In genomic region chr1:223717123-223717522, GRCh38 we compare ENCODE assay signal across 13 cellular contexts. TPM values are rescaled to one million over a fixed set of nuclear protein-coding genes. Genes with fewer than 3 reads are reported as not detected.
DNase-seq lines count a peak whose midpoint lies in the region; ATAC-seq, FAIRE-seq and TF ChIP-seq lines count a peak whose summit lies in the region.
"Had no signal": no experiment of that assay in that cellular context is flagged by ENCODE, and none has a peak within 500 bp of the region (broad histone marks: within the 10 kb centered on the region; RNA-seq: fewer than 3 reads in every experiment).

No MANE protein-coding gene starts in this region.

- H4K91ac ChIP-seq in mesenchymal stem cell (ENCODE audit: low read length): no peak overlapping the region

- H3K9ac ChIP-seq in HepG2 (ENCODE audit: insufficient read depth, low read depth, low read length) (no peak overlapping the region), mesenchymal stem cell (ENCODE audit: low read length) (peak overlapping the region; percentile 99)

- no peak for TF ChIP-seq CTCF in HepG2 (CRISPR knock-in tag; IDR thresholded peaks at IDR 0.05)
- TF ChIP-seq CTCF in right lobe of liver (IDR thresholded peaks at IDR 0.05): no peak

- peak overlapping the region; percentile 23 to 63 for H3K18ac ChIP-seq in mesenchymal stem cell (ENCODE audit: low read depth in 1 of 2, low read length in 2 of 2)

- H4K8ac ChIP-seq in mesenchymal stem cell (ENCODE audit: low read length): peak overlapping the region; percentile 16

- no peaks in the 10 kb centered on the region for H3K79me2 ChIP-seq in HepG2 (ENCODE audit: insufficient read depth, low read length)

- peak overlapping the region in 1 of 2 experiments; percentile 62 for H3K4ac ChIP-seq in mesenchymal stem cell (ENCODE audit: low read depth in 1 of 2, low read length in 2 of 2)

- peaks cover 79% of the 10 kb centered on the region for H3K4me1 Mint-ChIP-seq in activated naive CD8-positive, alpha-beta T cell treated with anti-CD3 and anti-CD28 coated beads, Interleukin-2, amount 50 U/mL, for 24 hours

- no peaks in the 10 kb centered on the region for H3K79me1 ChIP-seq in mesenchymal stem cell (replicated peaks; ENCODE audit: low read length, poor library complexity, severe bottlenecking)

- H2BK120ac ChIP-seq in mesenchymal stem cell (ENCODE audit: low read depth, low read length): no peak overlapping the region

- no peaks in the 10 kb centered on the region for H3K9me3 Mint-ChIP-seq in activated naive CD8-positive, alpha-beta T cell treated with anti-CD3 and anti-CD28 coated beads, Interleukin-2, amount 50 U/mL, for 24 hours
- H3K9me3 Mint-ChIP-seq: nephron progenitor cell had no signal

- DNase-seq in HepG2 (ENCODE audit: low spot score) (no peak), right lobe of liver (no peak), mesenchymal stem cell (no peak), H54 (ENCODE audit: insufficient read length, low spot score) (no peak), COLO829 (ENCODE audit: low spot score) (no peak), hepatic stellate cell (ENCODE audit: low spot score) (no peak)
- DNase-seq in activated naive CD8-positive, alpha-beta T cell treated with anti-CD3 and anti-CD28 coated beads, Interleukin-2, amount 50 U/mL, for 24 hours: no peak
- DNase-seq: amygdala, NCI-H2227 treated with DMSO at 0.1 percent for 48 hours, nephron progenitor cell had no signal

- H3K4me1 ChIP-seq in HepG2 (ENCODE audit: insufficient read depth, low read length): peaks cover 49% of the 10 kb centered on the region
- H3K4me1 ChIP-seq in right lobe of liver: peaks cover 0 to 28% (median 9%) of the 10 kb centered on the region in 4 donors
- peaks cover 37% of the 10 kb centered on the region for H3K4me1 ChIP-seq in mesenchymal stem cell (ENCODE audit: control insufficient read depth, insufficient read depth, low read depth, low read length)

- H2AFZ ChIP-seq in HepG2 (ENCODE audit: low read length) (no peak overlapping the region), mesenchymal stem cell (ENCODE audit: low read depth, low read length) (no peak overlapping the region)

- peak overlapping the region; percentile 85 for H3K27ac Mint-ChIP-seq in activated naive CD8-positive, alpha-beta T cell treated with anti-CD3 and anti-CD28 coated beads, Interleukin-2, amount 50 U/mL, for 24 hours
- H3K27ac Mint-ChIP-seq: nephron progenitor cell had no signal

- peak overlapping the region; percentile 40 for H3K4me3 Mint-ChIP-seq in activated naive CD8-positive, alpha-beta T cell treated with anti-CD3 and anti-CD28 coated beads, Interleukin-2, amount 50 U/mL, for 24 hours
- H3K4me3 Mint-ChIP-seq: nephron progenitor cell had no signal

- H3K4me3 ChIP-seq in HepG2 (replicated peaks in 1 of 3; ENCODE audit: insufficient read depth in 1 of 3, low read depth in 2 of 3, low read length in 3 of 3) (no peak overlapping the region), right lobe of liver (no peak overlapping the region), mesenchymal stem cell (ENCODE audit: insufficient read depth in 1 of 2, low read depth in 1 of 2, low read length in 2 of 2) (peak overlapping the region in 1 of 2 experiments; percentile 97)
- H3K4me3 ChIP-seq: BLaER1 had no signal

- H3K4me2 ChIP-seq in HepG2 (ENCODE audit: low read depth, low read length) (no peak overlapping the region), mesenchymal stem cell (ENCODE audit: low read length, poor library complexity, severe bottlenecking) (no peak overlapping the region)

- TF ChIP-seq POLR2A in HepG2 (IDR thresholded peaks at IDR 0.05; ENCODE audit: insufficient read depth in 1 of 2, low read depth in 2 of 2, low read length in 2 of 2): no peak
- no peak for TF ChIP-seq POLR2A in right lobe of liver (IDR thresholded peaks at IDR 0.05)
- TF ChIP-seq POLR2A in H54 (IDR thresholded peaks at IDR 0.05; ENCODE audit: low read depth, low read length): no peak

- H3K23ac ChIP-seq in mesenchymal stem cell (ENCODE audit: low read length in 2 of 2): peak overlapping the region in 1 of 2 experiments; percentile 35

- intact Hi-C loops in HepG2 (cut with micrococcal nuclease; ENCODE audit: unreplicated experiment): no loop called here
- intact Hi-C loops in right lobe of liver (cut with DNase I): no loop called here

- ATAC-seq in HepG2 (no peak), right lobe of liver (no peak), GM18519 (IDR thresholded peaks at IDR 0.05; ENCODE audit: low FRiP score, unreplicated experiment) (no peak)
- ATAC-seq in activated naive CD8-positive, alpha-beta T cell treated with anti-CD3 and anti-CD28 coated beads, Interleukin-2, amount 50 U/mL, for 24 hours: no peak

- peak overlapping the region; percentile 58 for H2AK5ac ChIP-seq in mesenchymal stem cell (ENCODE audit: low read length, severe bottlenecking)

- no peak overlapping the region for H2BK5ac ChIP-seq in mesenchymal stem cell (ENCODE audit: low read depth, low read length, poor library complexity, severe bottlenecking)

- no peak for TF ChIP-seq RAD21 in HepG2 (CRISPR knock-in tag; IDR thresholded peaks at IDR 0.05)

- in situ Hi-C loops in HepG2 (cut with HindIII; ENCODE audit: extremely low pct_ligation_motif_present, low pct_unique_long_range_greater_than_20kb): no loop called here

- H3K9me3 ChIP-seq in HepG2 (ENCODE audit: low read length) (no peaks in the 10 kb centered on the region), right lobe of liver (no peaks in the 10 kb centered on the region), mesenchymal stem cell (ENCODE audit: control insufficient read depth, low read length) (no peaks in the 10 kb centered on the region)
- H3K9me3 ChIP-seq: BLaER1 had no signal

- H3K14ac ChIP-seq in mesenchymal stem cell (ENCODE audit: low read length in 2 of 2): no peak overlapping the region

- no peak for FAIRE-seq in HepG2 (lab: Jason Lieb, UNC)
- no peak for FAIRE-seq in H54 (lab: Jason Lieb, UNC)
- FAIRE-seq: endometrium had no signal

- H3K27me3 Mint-ChIP-seq in activated naive CD8-positive, alpha-beta T cell treated with anti-CD3 and anti-CD28 coated beads, Interleukin-2, amount 50 U/mL, for 24 hours: no peaks in the 10 kb centered on the region

- H3K36me3 ChIP-seq in HepG2 (replicated peaks in 1 of 2; ENCODE audit: control insufficient read depth in 1 of 2, insufficient read depth in 2 of 2, low read length in 2 of 2) (no peaks in the 10 kb centered on the region), right lobe of liver (peaks cover 0 to 2% (median 0%) of the 10 kb centered on the region in 4 donors), mesenchymal stem cell (ENCODE audit: control insufficient read depth in 1 of 2, insufficient read depth in 2 of 2, low read depth in 1 of 2, low read length in 2 of 2) (peaks cover 29 to 75% of the 10 kb centered on the region in 2 experiments)

- H3K27ac ChIP-seq in HepG2 (ENCODE audit: extremely low read length, insufficient read depth, low read length) (no peak overlapping the region), right lobe of liver (no peak overlapping the region), mesenchymal stem cell (ENCODE audit: low read length, poor library complexity, severe bottlenecking) (peak overlapping the region; percentile 71)
- H3K27ac ChIP-seq: BLaER1 had no signal

- H2BK15ac ChIP-seq in mesenchymal stem cell (ENCODE audit: low read depth, poor library complexity, severe bottlenecking): no peak overlapping the region

- 85% methylated on average over 5 of the region's 5 CpGs for WGBS in HepG2 (ENCODE audit: low lambda C conversion rate)
- 90% methylated on average over 3 of the region's 5 CpGs for WGBS in right lobe of liver (ENCODE audit: insufficient coverage, low coverage, low lambda C conversion rate, missing lambda C conversion rate)
- 82% methylated on average over 4 of the region's 5 CpGs for WGBS in mesenchymal stem cell

- H2BK12ac ChIP-seq in mesenchymal stem cell (ENCODE audit: low read length in 2 of 2): peak overlapping the region in 1 of 2 experiments; percentile 49

- CTCF ChIA-PET in HepG2 (lab: Yijun Ruan, JAX; ENCODE audit: low intra/inter-chr PET ratio, low total read pairs): no interaction called here

- TF ChIP-seq EP300 in HepG2 (IDR thresholded peaks at IDR 0.05; ENCODE audit: low read depth in 2 of 2, low read length in 2 of 2): no peak
- TF ChIP-seq EP300 in HepG2 (CRISPR knock-in tag; IDR thresholded peaks at IDR 0.05; ENCODE audit: borderline replicate concordance): no peak

- H3K27me3 ChIP-seq in HepG2 (ENCODE audit: control insufficient read depth in 1 of 2, insufficient read depth in 2 of 2, low read length in 2 of 2) (peaks cover 5 to 46% of the 10 kb centered on the region in 2 experiments; a peak in 4 of 5 replicates), right lobe of liver (no peaks in the 10 kb centered on the region), mesenchymal stem cell (ENCODE audit: control insufficient read depth in 1 of 2, insufficient read depth in 1 of 2, low read length in 2 of 2) (no peaks in the 10 kb centered on the region)
- H3K27me3 ChIP-seq: BLaER1 had no signal

- H3K36me3 Mint-ChIP-seq in activated naive CD8-positive, alpha-beta T cell treated with anti-CD3 and anti-CD28 coated beads, Interleukin-2, amount 50 U/mL, for 24 hours (ENCODE audit: low read depth): peaks cover 18% of the 10 kb centered on the region

- no TSS peak for BruUV-seq in HepG2 (replicated peaks; lab: Mats Ljungman, UMichigan)

- POLR2A ChIA-PET in HepG2 (lab: Yijun Ruan, JAX): no interaction called here

- 0 out of 2 replicates have a peak, but pooled peaks cover 2% of the 10 kb centered on the region for H4K20me1 ChIP-seq in HepG2 (ENCODE audit: insufficient read depth, low read length)
- H4K20me1 ChIP-seq: BLaER1 had no signal

RNA-seq across cellular contexts. Expression of gene CAPN2, which starts 4.8 kb away (rescaled TPM):
- total RNA-seq in HepG2 (2016; rRNA removed; fragmentation: Illumina TruSeq; extraction: Trizol): 6.2 and 7.8 TPM in 2 replicates
- total RNA-seq in HepG2 (2016; cell fraction: cytosol; rRNA removed; fragmentation: Illumina TruSeq; extraction: Trizol; ENCODE audit: low read depth): 2.0 and 2.6 TPM in 2 replicates
- total RNA-seq in HepG2 (2016; cell fraction: insoluble cytoplasmic fraction; rRNA removed; fragmentation: Illumina TruSeq; extraction: Trizol): 6.2 and 7.8 TPM in 2 replicates
- total RNA-seq in HepG2 (2016; cell fraction: membrane; rRNA removed; fragmentation: Illumina TruSeq; extraction: Trizol): 5.4 and 5.5 TPM in 2 replicates
- total RNA-seq in HepG2 (2016; cell fraction: nucleus; rRNA removed; fragmentation: Illumina TruSeq; extraction: Trizol): 4.8 and 5.3 TPM in 2 replicates
- 7.4 and 10.8 TPM in 2 replicates for polyA plus RNA-seq in HepG2 (2011; rRNA removed)
- 3.5 and 4.8 TPM in 2 replicates for polyA plus RNA-seq in HepG2 (2011; cell fraction: cytosol; rRNA removed)
- 27.6 and 31.4 TPM in 2 replicates for polyA plus RNA-seq in HepG2 (2011; cell fraction: nucleus; rRNA removed)
- 7.0 and 8.4 TPM in 2 replicates for polyA plus RNA-seq in HepG2 (2012)
- 2.3 and 2.7 TPM in 2 replicates for polyA plus RNA-seq in HepG2 (2016; cell fraction: cytosol; fragmentation: Illumina TruSeq; extraction: Trizol; ENCODE audit: low read depth)
- 8.9 and 9.2 TPM in 2 replicates for polyA plus RNA-seq in HepG2 (2016; cell fraction: insoluble cytoplasmic fraction; fragmentation: Illumina TruSeq; extraction: Trizol; ENCODE audit: low read depth)
- 4.9 and 5.3 TPM in 2 replicates for polyA plus RNA-seq in HepG2 (2016; cell fraction: membrane; fragmentation: Illumina TruSeq; extraction: Trizol; ENCODE audit: low read depth)
- polyA plus RNA-seq in HepG2 (2016; cell fraction: nucleus; fragmentation: Illumina TruSeq; extraction: Trizol; ENCODE audit: insufficient read depth, low read depth): 9.2 and 12.8 TPM in 2 replicates
- 5.0 and 63.8 TPM in 2 replicates for polyA minus RNA-seq in HepG2 (2011; rRNA and poly(A)+ RNA removed; ENCODE audit: low replicate concordance)
- 4.1 and 4.3 TPM in 2 replicates for polyA minus RNA-seq in HepG2 (2011; cell fraction: cytosol; rRNA and poly(A)+ RNA removed)
- polyA minus RNA-seq in HepG2 (2011; cell fraction: nucleus; rRNA and poly(A)+ RNA removed): 7.7 and 11.3 TPM in 2 replicates
- total RNA-seq in right lobe of liver: 10 to 100 TPM; 17.5 to 53.1 (median 33.1) TPM
- polyA plus RNA-seq in mesenchymal stem cell (2013, experiment 1 of 2): 247 TPM
- polyA plus RNA-seq in mesenchymal stem cell (2013, experiment 2 of 2): 249 TPM

RNA-seq across cellular contexts. Expression of gene CAPN8, which starts 51.6 kb away (rescaled TPM):
- total RNA-seq in HepG2 (2016; rRNA removed; fragmentation: Illumina TruSeq; extraction: Trizol) (0.20 TPM in 1 of 2 replicates, not detected in the other), right lobe of liver (1 to 10 TPM in 1 of 6 experiments, under 1 TPM in 1, not detected in 4; 0.35 to 1.1 TPM)
- not detected in 2 replicates for total RNA-seq in HepG2 (2016; cell fraction: cytosol; rRNA removed; fragmentation: Illumina TruSeq; extraction: Trizol; ENCODE audit: low read depth)
- 0.11 TPM in 1 of 2 replicates, not detected in the other for total RNA-seq in HepG2 (2016; cell fraction: insoluble cytoplasmic fraction; rRNA removed; fragmentation: Illumina TruSeq; extraction: Trizol)
- not detected in 2 replicates for total RNA-seq in HepG2 (2016; cell fraction: membrane; rRNA removed; fragmentation: Illumina TruSeq; extraction: Trizol)
- total RNA-seq in HepG2 (2016; cell fraction: nucleus; rRNA removed; fragmentation: Illumina TruSeq; extraction: Trizol): 0.31 TPM in 1 of 2 replicates, not detected in the other
- 0.25 TPM in 2 replicates for polyA plus RNA-seq in HepG2 (2011; rRNA removed)
- polyA plus RNA-seq in HepG2 (2011; cell fraction: cytosol; rRNA removed): 0.05 TPM in 1 of 2 replicates, not detected in the other
- polyA plus RNA-seq in HepG2 (2011; cell fraction: nucleus; rRNA removed): 1.1 and 2.0 TPM in 2 replicates
- polyA plus RNA-seq in HepG2 (2012): 0.47 and 0.49 TPM in 2 replicates
- polyA plus RNA-seq in HepG2 (2016; cell fraction: cytosol; fragmentation: Illumina TruSeq; extraction: Trizol; ENCODE audit: low read depth): not detected in 2 replicates
- not detected in 2 replicates for polyA plus RNA-seq in HepG2 (2016; cell fraction: insoluble cytoplasmic fraction; fragmentation: Illumina TruSeq; extraction: Trizol; ENCODE audit: low read depth)
- not detected in 2 replicates for polyA plus RNA-seq in HepG2 (2016; cell fraction: membrane; fragmentation: Illumina TruSeq; extraction: Trizol; ENCODE audit: low read depth)
- 1.4 TPM in 1 of 2 replicates, not detected in the other for polyA plus RNA-seq in HepG2 (2016; cell fraction: nucleus; fragmentation: Illumina TruSeq; extraction: Trizol; ENCODE audit: insufficient read depth, low read depth)
- polyA minus RNA-seq in HepG2 (2011; rRNA and poly(A)+ RNA removed; ENCODE audit: low replicate concordance): 0.58 TPM in 1 of 2 replicates, not detected in the other
- polyA minus RNA-seq in HepG2 (2011; cell fraction: cytosol; rRNA and poly(A)+ RNA removed): not detected in 2 replicates
- 0.87 and 1.0 TPM in 2 replicates for polyA minus RNA-seq in HepG2 (2011; cell fraction: nucleus; rRNA and poly(A)+ RNA removed)
- not detected for polyA plus RNA-seq in mesenchymal stem cell (2013, experiment 1 of 2)
- polyA plus RNA-seq in mesenchymal stem cell (2013, experiment 2 of 2): 0.08 TPM
